Comparison of ENCODE assay signal across 1 cellular context in genomic region chr11:112290462-112290894, GRCh38.
TF ChIP-seq lines count a peak whose summit lies in the region.

No MANE protein-coding gene starts in this region.

TF ChIP-seq in H1, 55 proteins besides CTCF, POLR2A, EP300 and RAD21 (continued from another document):
- TF ChIP-seq CHD7 (IDR thresholded peaks at IDR 0.05; ENCODE audit: insufficient replicate concordance, low read length) (no peak), JUN (IDR thresholded peaks at IDR 0.05; ENCODE audit: low read depth, low read length) (no peak)
